In the genomic region with DNA sequence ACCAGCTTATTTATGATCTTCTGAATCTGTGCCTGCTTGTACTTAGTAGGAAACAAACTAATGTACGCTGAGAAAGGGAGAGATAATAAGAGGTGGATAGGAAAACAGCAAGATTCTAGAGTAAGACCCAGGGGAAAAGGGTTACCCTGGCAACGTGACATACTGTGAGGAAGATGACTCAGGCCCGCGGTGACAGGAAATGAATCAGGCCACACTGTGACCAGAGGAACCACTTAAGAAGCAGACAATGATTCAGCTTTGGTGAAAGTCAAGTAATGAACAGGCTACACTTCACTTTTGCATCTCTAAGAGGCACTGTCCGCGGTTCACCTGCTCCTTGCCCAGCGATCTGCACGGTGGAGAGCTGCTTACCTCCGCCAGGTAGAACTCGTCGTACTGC, we compare ENCODE assay signal across 9 cellular contexts.
DNase-seq lines count a peak whose midpoint lies in the region; ATAC-seq and TF ChIP-seq lines count a peak whose summit lies in the region.
"Had no signal": no experiment of that assay in that cellular context is flagged by ENCODE, and none has a peak within 500 bp of the region (broad histone marks: within the 10 kb centered on the region; RNA-seq: fewer than 3 reads in every experiment).

No MANE protein-coding gene starts in this region.

- no peaks in the 10 kb centered on the region for H3K36me3 ChIP-seq in testis (ENCODE audit: low read depth, missing control alignments)

- DNase-seq in ELR (ENCODE audit: low read depth) (peak; percentile 95), SW480 (ENCODE audit: low spot score) (peak; percentile 31), fibroblast of pulmonary artery (ENCODE audit: low read depth) (peak; percentile 70), activated gamma-delta T cell treated with Interleukin-2 at 50 U/mL for 16 hours (no peak), testis (no peak)
- DNase-seq in stimulated activated CD8-positive, alpha-beta memory T cell treated with anti-CD3 and anti-CD28 coated beads, Interleukin-15, amount 100 ng/mL, for 48 hours (ENCODE audit: low read depth in 2 of 2) = peak; percentile 53 to 62

- H3K4me3 ChIP-seq in fibroblast of pulmonary artery (replicated peaks; ENCODE audit: low read depth, low read length) (no peak overlapping the region), testis (no peak overlapping the region)

- no peak for TF ChIP-seq POLR2A in testis (IDR thresholded peaks at IDR 0.05)

- intact Hi-C loops in testis (cut with DNase I; ENCODE audit: low total_unique reads) = no loop called here

- H3K27ac ChIP-seq in testis = no peak overlapping the region
- H3K27ac ChIP-seq: VCaP had no signal

- no peaks in the 10 kb centered on the region for H3K9me3 ChIP-seq in testis

- ATAC-seq in GM21447 (IDR thresholded peaks at IDR 0.05; ENCODE audit: unreplicated experiment) (peak; percentile 98), HG03565 (IDR thresholded peaks at IDR 0.05; ENCODE audit: unreplicated experiment) (peak; percentile 100)

- H3K27me3 ChIP-seq in testis = no peaks in the 10 kb centered on the region

- 75 to 81% methylated on average over 11 of the region's 11 CpGs for WGBS in testis, 2 donors

- no peaks in the 10 kb centered on the region for H3K4me1 ChIP-seq in testis

- TF ChIP-seq CTCF in fibroblast of pulmonary artery (IDR thresholded peaks at IDR 0.05; ENCODE audit: low read length, missing control alignments) (no peak), testis (IDR thresholded peaks at IDR 0.05) (no peak)

Comparison
In these comparisons a context has a peak if more than half of its experiments do, and no peak if none do; other contexts are left out.
1. DNase-seq: peak in ELR (single experiment), SW480 (single experiment), fibroblast of pulmonary artery (single experiment) and stimulated activated CD8-positive, alpha-beta memory T cell treated with anti-CD3 and anti-CD28 coated beads, Interleukin-15, amount 100 ng/mL, for 48 hours (2 of 2); none in activated gamma-delta T cell treated with Interleukin-2 at 50 U/mL for 16 hours (single experiment) and testis (single experiment).